Comparison of ENCODE assay signal across 1 cellular context in the genomic region with DNA sequence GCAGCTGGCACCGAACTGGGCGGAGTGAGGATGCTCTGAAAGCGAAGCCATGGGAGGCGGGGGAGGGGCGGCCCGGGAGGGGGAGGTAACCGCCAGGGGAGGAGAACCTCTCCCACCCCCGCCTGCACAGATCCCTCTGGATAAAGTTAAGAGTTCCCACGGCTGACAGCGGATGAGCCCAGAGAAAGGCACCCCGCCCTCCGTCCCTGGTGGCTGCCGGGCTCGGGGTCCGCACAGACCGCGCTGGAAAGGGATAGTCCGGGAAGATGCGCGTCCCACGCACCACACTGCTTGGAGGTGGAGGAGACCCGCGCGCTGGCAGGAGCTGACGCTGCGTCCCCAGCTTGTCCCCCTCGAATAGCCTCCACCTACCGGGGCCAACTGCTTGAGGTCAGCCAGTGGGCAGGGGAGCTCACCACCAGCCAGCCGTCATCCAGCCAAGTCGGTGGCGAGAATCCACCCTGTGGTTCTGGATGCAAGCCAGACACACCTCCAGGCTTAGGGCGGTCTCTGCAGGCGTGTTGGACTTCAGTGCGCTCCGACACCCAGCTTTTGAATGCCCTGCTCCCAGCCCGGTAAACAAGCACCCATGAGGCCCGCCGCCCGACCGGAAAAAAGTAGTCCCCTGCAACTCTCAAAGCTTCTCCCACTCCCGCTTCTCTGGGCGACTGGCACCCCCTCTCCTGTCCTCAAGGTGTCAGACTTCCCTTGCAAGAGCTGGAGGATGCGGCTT.
A peak's percentile ranks its signal among the peaks of the same experiment; 100 is the strongest.
TF ChIP-seq lines count a peak whose summit lies in the region.

A gene (minus strand): TSS at position 17 of the 733 bp plus-strand sequence. CDS start 86,439 bp downstream, outside the sequence.

TF ChIP-seq in HEK293, 187 proteins besides CTCF, POLR2A, EP300 and RAD21 (continued from another document and continues in another):
- TF ChIP-seq, protein P1, sequence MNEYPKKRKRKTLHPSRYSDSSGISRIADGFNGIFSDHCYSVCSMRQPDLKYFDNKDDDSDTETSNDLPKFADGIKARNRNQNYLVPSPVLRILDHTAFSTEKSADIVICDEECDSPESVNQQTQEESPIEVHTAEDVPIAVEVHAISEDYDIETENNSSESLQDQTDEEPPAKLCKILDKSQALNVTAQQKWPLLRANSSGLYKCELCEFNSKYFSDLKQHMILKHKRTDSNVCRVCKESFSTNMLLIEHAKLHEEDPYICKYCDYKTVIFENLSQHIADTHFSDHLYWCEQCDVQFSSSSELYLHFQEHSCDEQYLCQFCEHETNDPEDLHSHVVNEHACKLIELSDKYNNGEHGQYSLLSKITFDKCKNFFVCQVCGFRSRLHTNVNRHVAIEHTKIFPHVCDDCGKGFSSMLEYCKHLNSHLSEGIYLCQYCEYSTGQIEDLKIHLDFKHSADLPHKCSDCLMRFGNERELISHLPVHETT (tag by site-specific recombination; IDR thresholded peaks at IDR 0.05) = no peak
- TF ChIP-seq ZNF548 (tag by site-specific recombination; IDR thresholded peaks at IDR 0.05) (no peak), IKZF3 (tag by site-specific recombination; IDR thresholded peaks at IDR 0.05) (0 out of 2 replicates have a peak, but pooled peaks have one; percentile 32), ZNF514 (tag by site-specific recombination; IDR thresholded peaks at IDR 0.05) (no peak), ZNF169 (tag by site-specific recombination; IDR thresholded peaks at IDR 0.05) (no peak), ZNF658 (tag by site-specific recombination; IDR thresholded peaks at IDR 0.05) (no peak), ZNF223 (tag by site-specific recombination; IDR thresholded peaks at IDR 0.05) (no peak), ZNF16 (tag by site-specific recombination; IDR thresholded peaks at IDR 0.05; ENCODE audit: low read depth) (no peak), ZNF776 (tag by site-specific recombination; IDR thresholded peaks at IDR 0.05; ENCODE audit: borderline replicate concordance) (no peak), ZNF510 (tag by site-specific recombination; IDR thresholded peaks at IDR 0.05; ENCODE audit: insufficient replicate concordance) (no peak), ZNF600 (tag by site-specific recombination; IDR thresholded peaks at IDR 0.05) (peak; percentile 68), SETDB1 (IDR thresholded peaks at IDR 0.05; ENCODE audit: insufficient read length, low read length) (no peak), ZNF157 (tag by site-specific recombination; IDR thresholded peaks at IDR 0.05) (no peak), ZNF571 (tag by site-specific recombination; IDR thresholded peaks at IDR 0.05) (no peak), ZNF146 (tag by site-specific recombination; IDR thresholded peaks at IDR 0.05) (no peak), ZNF623 (tag by site-specific recombination; IDR thresholded peaks at IDR 0.05) (no peak), KLF9 (tag by site-specific recombination; IDR thresholded peaks at IDR 0.05; ENCODE audit: low read depth) (no peak), ZNF404 (tag by site-specific recombination; IDR thresholded peaks at IDR 0.05) (no peak), ZBTB7A (tag by site-specific recombination; IDR thresholded peaks at IDR 0.05; ENCODE audit: low read depth) (no peak), ZFP69B (tag by site-specific recombination; IDR thresholded peaks at IDR 0.05) (no peak), EGR2 (tag by site-specific recombination; IDR thresholded peaks at IDR 0.05; ENCODE audit: low read depth) (peak; percentile 78), SP2 (tag by site-specific recombination; IDR thresholded peaks at IDR 0.05) (no peak), ZNF311 (tag by site-specific recombination; IDR thresholded peaks at IDR 0.05; ENCODE audit: borderline replicate concordance) (no peak), ZBTB21 (tag by site-specific recombination; IDR thresholded peaks at IDR 0.05) (no peak), ZNF10 (tag by site-specific recombination; IDR thresholded peaks at IDR 0.05) (no peak), ZNF624 (tag by site-specific recombination; IDR thresholded peaks at IDR 0.05) (no peak), TRIM28 (IDR thresholded peaks at IDR 0.05; ENCODE audit: borderline replicate concordance, low read length) (no peak), ZNF391 (tag by site-specific recombination; IDR thresholded peaks at IDR 0.05; ENCODE audit: borderline replicate concordance, low read depth) (no peak), ZNF785 (tag by site-specific recombination; IDR thresholded peaks at IDR 0.05) (no peak), KLF7 (tag by site-specific recombination; IDR thresholded peaks at IDR 0.05; ENCODE audit: borderline replicate concordance) (0 out of 2 replicates have a peak, but pooled peaks have one; percentile 17), ZNF248 (tag by site-specific recombination; IDR thresholded peaks at IDR 0.05) (no peak), ZNF660 (tag by site-specific recombination; IDR thresholded peaks at IDR 0.05) (no peak), ZNF530 (tag by site-specific recombination; IDR thresholded peaks at IDR 0.05; ENCODE audit: low read depth) (no peak), ZNF596 (tag by site-specific recombination; IDR thresholded peaks at IDR 0.05) (no peak), ZNF302 (tag by site-specific recombination; IDR thresholded peaks at IDR 0.05; ENCODE audit: low read depth) (no peak), KLF8 (tag by site-specific recombination; IDR thresholded peaks at IDR 0.05) (peak; percentile 22; the same call in 1 of the 2 replicates)
- TF ChIP-seq, protein P2, sequence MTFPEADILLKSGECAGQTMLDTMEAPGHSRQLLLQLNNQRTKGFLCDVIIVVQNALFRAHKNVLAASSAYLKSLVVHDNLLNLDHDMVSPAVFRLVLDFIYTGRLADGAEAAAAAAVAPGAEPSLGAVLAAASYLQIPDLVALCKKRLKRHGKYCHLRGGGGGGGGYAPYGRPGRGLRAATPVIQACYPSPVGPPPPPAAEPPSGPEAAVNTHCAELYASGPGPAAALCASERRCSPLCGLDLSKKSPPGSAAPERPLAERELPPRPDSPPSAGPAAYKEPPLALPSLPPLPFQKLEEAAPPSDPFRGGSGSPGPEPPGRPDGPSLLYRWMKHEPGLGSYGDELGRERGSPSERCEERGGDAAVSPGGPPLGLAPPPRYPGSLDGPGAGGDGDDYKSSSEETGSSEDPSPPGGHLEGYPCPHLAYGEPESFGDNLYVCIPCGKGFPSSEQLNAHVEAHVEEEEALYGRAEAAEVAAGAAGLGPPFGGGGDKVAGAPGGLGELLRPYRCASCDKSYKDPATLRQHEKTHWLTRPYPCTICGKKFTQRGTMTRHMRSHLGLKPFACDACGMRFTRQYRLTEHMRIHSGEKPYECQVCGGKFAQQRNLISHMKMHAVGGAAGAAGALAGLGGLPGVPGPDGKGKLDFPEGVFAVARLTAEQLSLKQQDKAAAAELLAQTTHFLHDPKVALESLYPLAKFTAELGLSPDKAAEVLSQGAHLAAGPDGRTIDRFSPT (tag by site-specific recombination; IDR thresholded peaks at IDR 0.05) = 0 out of 2 replicates have a peak, but pooled peaks have one; percentile 18
- TF ChIP-seq, protein P3, sequence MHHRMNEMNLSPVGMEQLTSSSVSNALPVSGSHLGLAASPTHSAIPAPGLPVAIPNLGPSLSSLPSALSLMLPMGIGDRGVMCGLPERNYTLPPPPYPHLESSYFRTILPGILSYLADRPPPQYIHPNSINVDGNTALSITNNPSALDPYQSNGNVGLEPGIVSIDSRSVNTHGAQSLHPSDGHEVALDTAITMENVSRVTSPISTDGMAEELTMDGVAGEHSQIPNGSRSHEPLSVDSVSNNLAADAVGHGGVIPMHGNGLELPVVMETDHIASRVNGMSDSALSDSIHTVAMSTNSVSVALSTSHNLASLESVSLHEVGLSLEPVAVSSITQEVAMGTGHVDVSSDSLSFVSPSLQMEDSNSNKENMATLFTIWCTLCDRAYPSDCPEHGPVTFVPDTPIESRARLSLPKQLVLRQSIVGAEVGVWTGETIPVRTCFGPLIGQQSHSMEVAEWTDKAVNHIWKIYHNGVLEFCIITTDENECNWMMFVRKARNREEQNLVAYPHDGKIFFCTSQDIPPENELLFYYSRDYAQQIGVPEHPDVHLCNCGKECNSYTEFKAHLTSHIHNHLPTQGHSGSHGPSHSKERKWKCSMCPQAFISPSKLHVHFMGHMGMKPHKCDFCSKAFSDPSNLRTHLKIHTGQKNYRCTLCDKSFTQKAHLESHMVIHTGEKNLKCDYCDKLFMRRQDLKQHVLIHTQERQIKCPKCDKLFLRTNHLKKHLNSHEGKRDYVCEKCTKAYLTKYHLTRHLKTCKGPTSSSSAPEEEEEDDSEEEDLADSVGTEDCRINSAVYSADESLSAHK (tag by site-specific recombination; IDR thresholded peaks at IDR 0.05) = no peak
- TF ChIP-seq, protein P4, sequence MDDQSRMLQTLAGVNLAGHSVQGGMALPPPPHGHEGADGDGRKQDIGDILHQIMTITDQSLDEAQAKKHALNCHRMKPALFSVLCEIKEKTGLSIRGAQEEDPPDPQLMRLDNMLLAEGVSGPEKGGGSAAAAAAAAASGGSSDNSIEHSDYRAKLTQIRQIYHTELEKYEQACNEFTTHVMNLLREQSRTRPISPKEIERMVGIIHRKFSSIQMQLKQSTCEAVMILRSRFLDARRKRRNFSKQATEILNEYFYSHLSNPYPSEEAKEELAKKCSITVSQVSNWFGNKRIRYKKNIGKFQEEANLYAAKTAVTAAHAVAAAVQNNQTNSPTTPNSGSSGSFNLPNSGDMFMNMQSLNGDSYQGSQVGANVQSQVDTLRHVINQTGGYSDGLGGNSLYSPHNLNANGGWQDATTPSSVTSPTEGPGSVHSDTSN (CRISPR knock-in tag; IDR thresholded peaks at IDR 0.05) = no peak
- TF ChIP-seq, protein P5, sequence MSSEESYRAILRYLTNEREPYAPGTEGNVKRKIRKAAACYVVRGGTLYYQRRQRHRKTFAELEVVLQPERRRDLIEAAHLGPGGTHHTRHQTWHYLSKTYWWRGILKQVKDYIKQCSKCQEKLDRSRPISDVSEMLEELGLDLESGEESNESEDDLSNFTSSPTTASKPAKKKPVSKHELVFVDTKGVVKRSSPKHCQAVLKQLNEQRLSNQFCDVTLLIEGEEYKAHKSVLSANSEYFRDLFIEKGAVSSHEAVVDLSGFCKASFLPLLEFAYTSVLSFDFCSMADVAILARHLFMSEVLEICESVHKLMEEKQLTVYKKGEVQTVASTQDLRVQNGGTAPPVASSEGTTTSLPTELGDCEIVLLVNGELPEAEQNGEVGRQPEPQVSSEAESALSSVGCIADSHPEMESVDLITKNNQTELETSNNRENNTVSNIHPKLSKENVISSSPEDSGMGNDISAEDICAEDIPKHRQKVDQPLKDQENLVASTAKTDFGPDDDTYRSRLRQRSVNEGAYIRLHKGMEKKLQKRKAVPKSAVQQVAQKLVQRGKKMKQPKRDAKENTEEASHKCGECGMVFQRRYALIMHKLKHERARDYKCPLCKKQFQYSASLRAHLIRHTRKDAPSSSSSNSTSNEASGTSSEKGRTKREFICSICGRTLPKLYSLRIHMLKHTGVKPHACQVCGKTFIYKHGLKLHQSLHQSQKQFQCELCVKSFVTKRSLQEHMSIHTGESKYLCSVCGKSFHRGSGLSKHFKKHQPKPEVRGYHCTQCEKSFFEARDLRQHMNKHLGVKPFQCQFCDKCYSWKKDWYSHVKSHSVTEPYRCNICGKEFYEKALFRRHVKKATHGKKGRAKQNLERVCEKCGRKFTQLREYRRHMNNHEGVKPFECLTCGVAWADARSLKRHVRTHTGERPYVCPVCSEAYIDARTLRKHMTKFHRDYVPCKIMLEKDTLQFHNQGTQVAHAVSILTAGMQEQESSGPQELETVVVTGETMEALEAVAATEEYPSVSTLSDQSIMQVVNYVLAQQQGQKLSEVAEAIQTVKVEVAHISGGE (tag by site-specific recombination; conservative IDR thresholded peaks at IDR 0.05; ENCODE audit: low read depth) = no peak
- TF ChIP-seq, protein P6, sequence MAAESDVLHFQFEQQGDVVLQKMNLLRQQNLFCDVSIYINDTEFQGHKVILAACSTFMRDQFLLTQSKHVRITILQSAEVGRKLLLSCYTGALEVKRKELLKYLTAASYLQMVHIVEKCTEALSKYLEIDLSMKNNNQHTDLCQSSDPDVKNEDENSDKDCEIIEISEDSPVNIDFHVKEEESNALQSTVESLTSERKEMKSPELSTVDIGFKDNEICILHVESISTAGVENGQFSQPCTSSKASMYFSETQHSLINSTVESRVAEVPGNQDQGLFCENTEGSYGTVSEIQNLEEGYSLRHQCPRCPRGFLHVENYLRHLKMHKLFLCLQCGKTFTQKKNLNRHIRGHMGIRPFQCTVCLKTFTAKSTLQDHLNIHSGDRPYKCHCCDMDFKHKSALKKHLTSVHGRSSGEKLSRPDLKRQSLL (tag by site-specific recombination; IDR thresholded peaks at IDR 0.05) = no peak
- TF ChIP-seq, protein P7, sequence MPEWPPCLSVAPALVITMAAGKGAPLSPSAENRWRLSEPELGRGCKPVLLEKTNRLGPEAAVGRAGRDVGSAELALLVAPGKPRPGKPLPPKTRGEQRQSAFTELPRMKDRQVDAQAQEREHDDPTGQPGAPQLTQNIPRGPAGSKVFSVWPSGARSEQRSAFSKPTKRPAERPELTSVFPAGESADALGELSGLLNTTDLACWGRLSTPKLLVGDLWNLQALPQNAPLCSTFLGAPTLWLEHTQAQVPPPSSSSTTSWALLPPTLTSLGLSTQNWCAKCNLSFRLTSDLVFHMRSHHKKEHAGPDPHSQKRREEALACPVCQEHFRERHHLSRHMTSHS (tag by site-specific recombination; IDR thresholded peaks at IDR 0.05) = no peak
- TF ChIP-seq, protein P8, sequence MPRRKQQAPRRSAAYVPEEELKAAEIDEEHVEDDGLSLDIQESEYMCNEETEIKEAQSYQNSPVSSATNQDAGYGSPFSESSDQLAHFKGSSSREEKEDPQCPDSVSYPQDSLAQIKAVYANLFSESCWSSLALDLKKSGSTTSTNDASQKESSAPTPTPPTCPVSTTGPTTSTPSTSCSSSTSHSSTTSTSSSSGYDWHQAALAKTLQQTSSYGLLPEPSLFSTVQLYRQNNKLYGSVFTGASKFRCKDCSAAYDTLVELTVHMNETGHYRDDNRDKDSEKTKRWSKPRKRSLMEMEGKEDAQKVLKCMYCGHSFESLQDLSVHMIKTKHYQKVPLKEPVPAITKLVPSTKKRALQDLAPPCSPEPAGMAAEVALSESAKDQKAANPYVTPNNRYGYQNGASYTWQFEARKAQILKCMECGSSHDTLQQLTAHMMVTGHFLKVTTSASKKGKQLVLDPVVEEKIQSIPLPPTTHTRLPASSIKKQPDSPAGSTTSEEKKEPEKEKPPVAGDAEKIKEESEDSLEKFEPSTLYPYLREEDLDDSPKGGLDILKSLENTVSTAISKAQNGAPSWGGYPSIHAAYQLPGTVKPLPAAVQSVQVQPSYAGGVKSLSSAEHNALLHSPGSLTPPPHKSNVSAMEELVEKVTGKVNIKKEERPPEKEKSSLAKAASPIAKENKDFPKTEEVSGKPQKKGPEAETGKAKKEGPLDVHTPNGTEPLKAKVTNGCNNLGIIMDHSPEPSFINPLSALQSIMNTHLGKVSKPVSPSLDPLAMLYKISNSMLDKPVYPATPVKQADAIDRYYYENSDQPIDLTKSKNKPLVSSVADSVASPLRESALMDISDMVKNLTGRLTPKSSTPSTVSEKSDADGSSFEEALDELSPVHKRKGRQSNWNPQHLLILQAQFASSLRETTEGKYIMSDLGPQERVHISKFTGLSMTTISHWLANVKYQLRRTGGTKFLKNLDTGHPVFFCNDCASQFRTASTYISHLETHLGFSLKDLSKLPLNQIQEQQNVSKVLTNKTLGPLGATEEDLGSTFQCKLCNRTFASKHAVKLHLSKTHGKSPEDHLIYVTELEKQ (tag by site-specific recombination; IDR thresholded peaks at IDR 0.05; ENCODE audit: borderline replicate concordance) = no peak
